Comparison of ENCODE assay signal across 11 cellular contexts in the genomic region with DNA sequence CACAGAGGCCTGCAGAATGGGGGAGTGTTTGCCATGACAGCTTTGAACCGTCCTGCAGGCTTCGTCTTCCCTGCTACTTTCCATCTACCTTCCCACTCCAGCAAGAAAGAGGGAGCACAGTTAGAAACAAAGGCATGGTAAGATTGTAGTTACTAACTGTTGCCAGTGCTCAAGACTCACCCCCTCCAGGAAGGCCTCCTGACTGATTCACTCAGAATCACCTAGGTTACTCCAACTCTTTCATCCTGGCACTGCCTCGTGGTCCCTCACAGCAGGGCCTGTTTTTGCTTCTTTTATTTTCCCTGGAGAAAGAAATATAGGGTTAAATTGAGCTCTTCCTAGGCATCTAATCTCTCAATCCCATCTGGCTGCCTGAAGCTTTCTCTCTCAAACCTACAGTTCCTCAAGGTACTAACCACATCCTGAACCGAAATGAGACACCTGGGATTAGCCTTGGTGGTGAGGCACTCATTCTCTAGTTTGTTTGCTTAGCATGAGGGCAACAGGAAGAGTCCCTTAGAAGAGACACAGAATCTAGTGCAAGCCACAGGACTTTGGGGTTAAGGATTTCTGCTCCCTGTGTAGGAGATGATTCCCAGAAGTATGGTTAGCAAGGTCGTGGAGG. TPM values are rescaled to one million over a fixed set of nuclear protein-coding genes. Genes with fewer than 3 reads are reported as not detected.
DNase-seq lines count a peak whose midpoint lies in the region; ATAC-seq and TF ChIP-seq lines count a peak whose summit lies in the region.
"Had no signal": no experiment of that assay in that cellular context is flagged by ENCODE, and none has a peak within 500 bp of the region (broad histone marks: within the 10 kb centered on the region; RNA-seq: fewer than 3 reads in every experiment).

No MANE protein-coding gene starts in this region.

- H3K4me3 ChIP-seq in PC-3 (ENCODE audit: low read length), result no peak overlapping the region
- no peak overlapping the region for H3K4me3 ChIP-seq in mesendoderm (ENCODE audit: low read length)
- H3K4me3 ChIP-seq: MG63 had no signal

- H3K27ac ChIP-seq in H9 (ENCODE audit: insufficient read length, low read depth, low read length), result no peak overlapping the region
- peak overlapping the region; percentile 97 for H3K27ac ChIP-seq in PC-3 (ENCODE audit: low read length)
- H3K27ac ChIP-seq in mesendoderm (ENCODE audit: low read depth, low read length), result no peak overlapping the region

- peaks cover 2% of the 10 kb centered on the region for H3K23me2 ChIP-seq in H9 (ENCODE audit: insufficient read length, low read depth, low read length, poor library complexity, severe bottlenecking)

- H2BK15ac ChIP-seq in H9 (ENCODE audit: low read depth, low read length) (no peak overlapping the region), mesendoderm (replicated peaks; ENCODE audit: low read depth) (no peak overlapping the region)

- H3K4ac ChIP-seq in H9 (ENCODE audit: low read depth, low read length) (no peak overlapping the region), mesendoderm (ENCODE audit: low read depth, low read length) (no peak overlapping the region)

- no peak overlapping the region for H3K14ac ChIP-seq in H9 (ENCODE audit: insufficient read depth, low read length)

- H2AK5ac ChIP-seq in H9 (ENCODE audit: insufficient read length, low read length) (no peak overlapping the region), mesendoderm (ENCODE audit: low read length) (no peak overlapping the region)

- H3K9ac ChIP-seq in H9 (ENCODE audit: extremely low read depth, insufficient read length, low read length), result no peak overlapping the region
- peak overlapping the region; percentile 57 for H3K9ac ChIP-seq in PC-3 (ENCODE audit: low read length)
- H3K9ac ChIP-seq in mesendoderm (ENCODE audit: low read length), result no peak overlapping the region

- ATAC-seq in PC-3 (peak; percentile 83), HG02885 (IDR thresholded peaks at IDR 0.05; ENCODE audit: poor library complexity, unreplicated experiment) (no peak)
- ATAC-seq: left cardiac atrium, T-helper 17 cell had no signal

- no peak overlapping the region for H3K4me2 ChIP-seq in H9 (ENCODE audit: insufficient read depth, insufficient read length, low read length)
- H3K4me2 ChIP-seq in PC-3 (ENCODE audit: low read length), result peak overlapping the region; percentile 53
- no peak overlapping the region for H3K4me2 ChIP-seq in mesendoderm (ENCODE audit: low read length)

- H3K79me1 ChIP-seq in H9 (ENCODE audit: insufficient read depth, low read depth, low read length, poor library complexity, severe bottlenecking) (no peaks in the 10 kb centered on the region), mesendoderm (ENCODE audit: low read length) (no peaks in the 10 kb centered on the region)

- peak overlapping the region in 2 of 3 experiments; percentile 22 to 76; a peak in 3 of 7 replicates for H3K27ac Mint-ChIP-seq in H9

- H3K4me1 Mint-ChIP-seq in H9, result peaks cover 49 to 50% of the 10 kb centered on the region in 2 experiments

- DNase-seq in DMS53 (lab: John Stamatoyannopoulos, UW), result peak; percentile 84
- no peak for DNase-seq in H9
- DNase-seq in PC-3, result peak; percentile 96
- peak; percentile 39 for DNase-seq in mesendoderm
- no peak for DNase-seq in activated gamma-delta T cell treated with Interleukin-2 at 50 U/mL for 16 hours
- no peak for DNase-seq in SKM-1 treated with dmso at 0.1 percent for 144 hours (lab: John Stamatoyannopoulos, UW; ENCODE audit: unreplicated experiment)
- DNase-seq: activated CD8-positive, alpha-beta memory T cell treated with anti-CD3 and anti-CD28 coated beads for 24 hours; left cardiac atrium; MG63; T-helper 17 cell had no signal

- H3K4me3 Mint-ChIP-seq in H9, result no peak overlapping the region
- H3K4me3 Mint-ChIP-seq: T-helper 17 cell had no signal

- H2BK120ac ChIP-seq in H9 (ENCODE audit: low read depth, low read length, poor library complexity, severe bottlenecking), result no peak overlapping the region
- no peak overlapping the region for H2BK120ac ChIP-seq in mesendoderm (ENCODE audit: low read depth, low read length)

- no peaks in the 10 kb centered on the region for H3K27me3 ChIP-seq in H9 (ENCODE audit: insufficient read depth, low read length)
- no peaks in the 10 kb centered on the region for H3K27me3 ChIP-seq in PC-3 (ENCODE audit: low read length)
- H3K27me3 ChIP-seq in mesendoderm (ENCODE audit: insufficient read depth, low read length, poor library complexity), result no peaks in the 10 kb centered on the region
- H3K27me3 ChIP-seq: MG63 had no signal

- BruUV-seq in PC-3 (replicated peaks; lab: Mats Ljungman, UMichigan), result no TSS peak

- H4K5ac ChIP-seq in H9 (ENCODE audit: insufficient read length, low read depth, low read length), result no peak overlapping the region
- no peak overlapping the region for H4K5ac ChIP-seq in mesendoderm (ENCODE audit: low read length)

- H4K20me1 ChIP-seq in H9 (ENCODE audit: control insufficient read depth, insufficient read depth, insufficient read length) (no peaks in the 10 kb centered on the region), PC-3 (ENCODE audit: low read length) (no peaks in the 10 kb centered on the region)

- WGBS in H9 (ENCODE audit: extremely low coverage, insufficient read length, low lambda C conversion rate), result no CpG with 5 or more reads among the region's 5 CpGs
- WGBS in mesendoderm (ENCODE audit: extremely low coverage, insufficient coverage, low lambda C conversion rate), result no CpG with 5 or more reads among the region's 5 CpGs

- H3K23ac ChIP-seq in H9 (ENCODE audit: insufficient read length, low read depth, low read length), result no peak overlapping the region
- no peak overlapping the region for H3K23ac ChIP-seq in mesendoderm (ENCODE audit: low read length)

- H3K9me3 ChIP-seq in H9 (ENCODE audit: control insufficient read depth, low read depth, low read length) (no peaks in the 10 kb centered on the region), PC-3 (ENCODE audit: low read length) (no peaks in the 10 kb centered on the region)
- H3K9me3 ChIP-seq: MG63 had no signal

- H2AFZ ChIP-seq in H9 (ENCODE audit: low read length), result no peak overlapping the region
- no peak overlapping the region for H2AFZ ChIP-seq in PC-3 (ENCODE audit: low read length)

- no peak overlapping the region for H4K91ac ChIP-seq in H9 (ENCODE audit: insufficient read length, low read depth, low read length)

- CTCF ChIA-PET in PC-3 (lab: Charles Lee), result no interaction called here

- H3T11ph ChIP-seq in H9 (ENCODE audit: low read length), result no peak overlapping the region

- no peaks in the 10 kb centered on the region for H3K9me3 Mint-ChIP-seq in H9

- H3K4me1 ChIP-seq in H9 (ENCODE audit: insufficient read depth, low read length) (peaks cover 22% of the 10 kb centered on the region), PC-3 (ENCODE audit: insufficient read depth, low read length) (peaks cover 70% of the 10 kb centered on the region), mesendoderm (ENCODE audit: control insufficient read depth, low read depth, low read length) (peaks cover 16% of the 10 kb centered on the region)

- H3K36me3 Mint-ChIP-seq in H9 (ENCODE audit: insufficient read depth in 1 of 3, low read depth in 3 of 3), result peaks cover 1 to 25% (median 23%) of the 10 kb centered on the region in 3 experiments; a peak in 6 of 7 replicates

- POLR2A ChIA-PET in PC-3 (lab: Charles Lee; ENCODE audit: unreplicated experiment), result interaction anchor here (0.6 to 1.0 kb wide), 2 partner anchors 12 to 1100 kb away, joined by 3 to 8 read pairs; partner anchors contain the start of gene LIMA1

- no peaks in the 10 kb centered on the region for H3K9me2 ChIP-seq in PC-3 (replicated peaks; ENCODE audit: low read length)

- H3K56ac ChIP-seq in H9 (ENCODE audit: insufficient read length, low read depth, low read length) (no peak overlapping the region), mesendoderm (ENCODE audit: low read length) (no peak overlapping the region)

- intact Hi-C loops in PC-3 (cut with micrococcal nuclease), result no loop called here

- H4K8ac ChIP-seq in H9 (replicated peaks; ENCODE audit: insufficient read length, low read depth, low read length) (no peak overlapping the region), mesendoderm (ENCODE audit: low read depth, low read length) (no peak overlapping the region)

- no peaks in the 10 kb centered on the region for H3K79me2 ChIP-seq in H9 (ENCODE audit: insufficient read depth, low read length)
- peaks cover 48% of the 10 kb centered on the region for H3K79me2 ChIP-seq in PC-3 (ENCODE audit: low read length)
- H3K79me2 ChIP-seq in mesendoderm (ENCODE audit: control insufficient read depth, insufficient read depth, low read length), result no peaks in the 10 kb centered on the region

- H3F3A ChIP-seq in PC-3 (ENCODE audit: low read length, unreplicated experiment), result no peaks in the 10 kb centered on the region

- H3K18ac ChIP-seq in H9 (ENCODE audit: insufficient read length, low read depth, low read length), result no peak overlapping the region
- no peak overlapping the region for H3K18ac ChIP-seq in mesendoderm (ENCODE audit: low read length)

- H3K27me3 Mint-ChIP-seq in H9 (ENCODE audit: low read depth), result no peaks in the 10 kb centered on the region
- H3K27me3 Mint-ChIP-seq: T-helper 17 cell had no signal

- H2BK20ac ChIP-seq in H9 (ENCODE audit: low read depth, low read length, poor library complexity, severe bottlenecking), result no peak overlapping the region

- TF ChIP-seq CTCF in H9 (conservative IDR thresholded peaks at IDR 0.05) (no peak), PC-3 (conservative IDR thresholded peaks at IDR 0.05; ENCODE audit: low read depth, low read length) (no peak)

- H3K36me3 ChIP-seq in PC-3 (ENCODE audit: low read depth, low read length) (peaks cover 46% of the 10 kb centered on the region), mesendoderm (ENCODE audit: control insufficient read depth, insufficient read depth, low read length) (no peaks in the 10 kb centered on the region)
- H3K36me3 ChIP-seq: MG63 had no signal

- no peak overlapping the region for H2BK5ac ChIP-seq in H9 (ENCODE audit: insufficient read length, low read length)
- no peak overlapping the region for H2BK5ac ChIP-seq in mesendoderm (ENCODE audit: low read length)

- H2BK12ac ChIP-seq in H9 (ENCODE audit: insufficient read length, low read depth, low read length), result no peak overlapping the region

RNA-seq across cellular contexts. Expression of gene GALNT6, which starts 7.8 kb away (rescaled TPM):
- total RNA-seq in H9 (2021), result 9.8 and 11.0 TPM in 2 replicates
- total RNA-seq in PC-3 (2014; rRNA removed), result 93.4 and 101 TPM in 2 replicates
- polyA plus RNA-seq in mesendoderm (2013, experiment 1 of 2), result 7.2 TPM
- polyA plus RNA-seq in mesendoderm (2013, experiment 2 of 2), result 8.6 TPM

RNA-seq across cellular contexts. Expression of gene CELA1, which starts 36.9 kb away (rescaled TPM):
- total RNA-seq in H9 (2021), result not detected in 2 replicates
- not detected in 2 replicates for total RNA-seq in PC-3 (2014; rRNA removed)
- polyA plus RNA-seq in mesendoderm (2013, experiment 1 of 2), result not detected
- not detected for polyA plus RNA-seq in mesendoderm (2013, experiment 2 of 2)
- total RNA-seq: left cardiac atrium had no signal

RNA-seq across cellular contexts. Expression of gene SLC4A8, which starts 41.2 kb away (rescaled TPM):
- total RNA-seq in H9 (2021) (18.0 and 26.3 TPM in 2 replicates), PC-3 (2014; rRNA removed) (3.3 and 4.2 TPM in 2 replicates)
- polyA plus RNA-seq in mesendoderm (2013, experiment 1 of 2), result 1.4 TPM
- polyA plus RNA-seq in mesendoderm (2013, experiment 2 of 2), result 1.2 TPM

RNA-seq across cellular contexts. Expression of gene BIN2, which starts 59.4 kb away (rescaled TPM):
- total RNA-seq in H9 (2021), result not detected in 2 replicates
- not detected in 2 replicates for total RNA-seq in PC-3 (2014; rRNA removed)
- 0.11 TPM for polyA plus RNA-seq in mesendoderm (2013, experiment 1 of 2)
- polyA plus RNA-seq in mesendoderm (2013, experiment 2 of 2), result 0.07 TPM

Comparison
In these comparisons a context has a peak if more than half of its experiments do, and no peak if none do; other contexts are left out.
1. DNase-seq: peak in DMS53 (single experiment), PC-3 (single experiment) and mesendoderm (single experiment); none in H9 (single experiment), activated gamma-delta T cell treated with Interleukin-2 at 50 U/mL for 16 hours (single experiment) and SKM-1 treated with dmso at 0.1 percent for 144 hours (single experiment).